In genomic region chr17:77973953-77974352, GRCh38 we compare ENCODE assay signal across 2 cellular contexts.
TF ChIP-seq lines count a peak whose summit lies in the region.

No MANE protein-coding gene starts in this region.

TF ChIP-seq in HepG2, 621 proteins besides CTCF, POLR2A, EP300 and RAD21:
- TF ChIP-seq, protein P1, sequence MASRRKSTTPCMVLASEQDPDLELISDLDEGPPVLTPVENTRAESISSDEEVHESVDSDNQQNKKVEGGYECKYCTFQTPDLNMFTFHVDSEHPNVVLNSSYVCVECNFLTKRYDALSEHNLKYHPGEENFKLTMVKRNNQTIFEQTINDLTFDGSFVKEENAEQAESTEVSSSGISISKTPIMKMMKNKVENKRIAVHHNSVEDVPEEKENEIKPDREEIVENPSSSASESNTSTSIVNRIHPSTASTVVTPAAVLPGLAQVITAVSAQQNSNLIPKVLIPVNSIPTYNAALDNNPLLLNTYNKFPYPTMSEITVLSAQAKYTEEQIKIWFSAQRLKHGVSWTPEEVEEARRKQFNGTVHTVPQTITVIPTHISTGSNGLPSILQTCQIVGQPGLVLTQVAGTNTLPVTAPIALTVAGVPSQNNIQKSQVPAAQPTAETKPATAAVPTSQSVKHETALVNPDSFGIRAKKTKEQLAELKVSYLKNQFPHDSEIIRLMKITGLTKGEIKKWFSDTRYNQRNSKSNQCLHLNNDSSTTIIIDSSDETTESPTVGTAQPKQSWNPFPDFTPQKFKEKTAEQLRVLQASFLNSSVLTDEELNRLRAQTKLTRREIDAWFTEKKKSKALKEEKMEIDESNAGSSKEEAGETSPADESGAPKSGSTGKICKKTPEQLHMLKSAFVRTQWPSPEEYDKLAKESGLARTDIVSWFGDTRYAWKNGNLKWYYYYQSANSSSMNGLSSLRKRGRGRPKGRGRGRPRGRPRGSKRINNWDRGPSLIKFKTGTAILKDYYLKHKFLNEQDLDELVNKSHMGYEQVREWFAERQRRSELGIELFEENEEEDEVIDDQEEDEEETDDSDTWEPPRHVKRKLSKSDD (CRISPR knock-in tag; IDR thresholded peaks at IDR 0.05; ENCODE audit: low read depth): no peak
- TF ChIP-seq PCBP1 (IDR thresholded peaks at IDR 0.05; ENCODE audit: borderline replicate concordance, low read depth, low read length): 0 out of 2 replicates have a peak, but pooled peaks have one; percentile 42
- peak; percentile 94 for TF ChIP-seq HNRNPK (IDR thresholded peaks at IDR 0.05; ENCODE audit: low read depth, low read length, poor library complexity, severe bottlenecking)
- TF ChIP-seq ZSCAN9 (CRISPR knock-in tag; IDR thresholded peaks at IDR 0.05; ENCODE audit: borderline replicate concordance): no peak
- no peak for TF ChIP-seq RERE (CRISPR knock-in tag; IDR thresholded peaks at IDR 0.05; ENCODE audit: low read depth)

TF ChIP-seq in WTC11, 78 proteins besides CTCF, POLR2A, EP300 and RAD21:
- TF ChIP-seq JAZF1 (CRISPR knock-in tag; IDR thresholded peaks at IDR 0.05): no peak
- TF ChIP-seq ERG (CRISPR knock-in tag; IDR thresholded peaks at IDR 0.05): no peak
- TF ChIP-seq SMAD4 (CRISPR knock-in tag; IDR thresholded peaks at IDR 0.05): no peak
- no peak for TF ChIP-seq ZNF671 (CRISPR knock-in tag; IDR thresholded peaks at IDR 0.05)
- TF ChIP-seq ATF1 (CRISPR knock-in tag; IDR thresholded peaks at IDR 0.05): no peak
- no peak for TF ChIP-seq TEAD4 (CRISPR knock-in tag; IDR thresholded peaks at IDR 0.05)
- no peak for TF ChIP-seq AR (CRISPR knock-in tag; IDR thresholded peaks at IDR 0.05)
- no peak for TF ChIP-seq FOXP1 (CRISPR knock-in tag; IDR thresholded peaks at IDR 0.05; ENCODE audit: borderline replicate concordance)
- TF ChIP-seq FOXP4 (CRISPR knock-in tag; IDR thresholded peaks at IDR 0.05): no peak
- TF ChIP-seq, protein P2, sequence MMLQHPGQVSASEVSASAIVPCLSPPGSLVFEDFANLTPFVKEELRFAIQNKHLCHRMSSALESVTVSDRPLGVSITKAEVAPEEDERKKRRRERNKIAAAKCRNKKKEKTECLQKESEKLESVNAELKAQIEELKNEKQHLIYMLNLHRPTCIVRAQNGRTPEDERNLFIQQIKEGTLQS (CRISPR knock-in tag; conservative IDR thresholded peaks at IDR 0.05): no peak
- no peak for TF ChIP-seq ZNF317 (CRISPR knock-in tag; IDR thresholded peaks at IDR 0.05; ENCODE audit: borderline replicate concordance, low read depth)
- no peak for TF ChIP-seq TEAD1 (CRISPR knock-in tag; IDR thresholded peaks at IDR 0.05)
- TF ChIP-seq MYBL2 (CRISPR knock-in tag; IDR thresholded peaks at IDR 0.05): no peak
- TF ChIP-seq ELF4 (CRISPR knock-in tag; IDR thresholded peaks at IDR 0.05; ENCODE audit: low read depth): no peak
- no peak for TF ChIP-seq SOX15 (CRISPR knock-in tag; IDR thresholded peaks at IDR 0.05)
- TF ChIP-seq PRDM15 (CRISPR knock-in tag; IDR thresholded peaks at IDR 0.05): no peak
- TF ChIP-seq ZNF396 (CRISPR knock-in tag; IDR thresholded peaks at IDR 0.05; ENCODE audit: borderline replicate concordance): no peak
- no peak for TF ChIP-seq E2F4 (CRISPR knock-in tag; IDR thresholded peaks at IDR 0.05; ENCODE audit: borderline replicate concordance, low read depth)
- TF ChIP-seq NR1H2 (CRISPR knock-in tag; IDR thresholded peaks at IDR 0.05): no peak
- no peak for TF ChIP-seq TP53 (CRISPR knock-in tag; IDR thresholded peaks at IDR 0.05)
